1 cellular context compared by ENCODE assay signal in genomic region chr11:16179668-16180067, GRCh38.
TF ChIP-seq lines count a peak whose summit lies in the region.

No MANE protein-coding gene starts in this region.

TF ChIP-seq in IMR-90, 13 proteins besides CTCF, POLR2A, EP300 and RAD21 (continued from another document):
- no peak for TF ChIP-seq ELK1 (IDR thresholded peaks at IDR 0.05; ENCODE audit: borderline replicate concordance, low read depth, low read length)
- TF ChIP-seq NFE2L2 (IDR thresholded peaks at IDR 0.05; ENCODE audit: low read depth, low read length): no peak
